In the genomic region with DNA sequence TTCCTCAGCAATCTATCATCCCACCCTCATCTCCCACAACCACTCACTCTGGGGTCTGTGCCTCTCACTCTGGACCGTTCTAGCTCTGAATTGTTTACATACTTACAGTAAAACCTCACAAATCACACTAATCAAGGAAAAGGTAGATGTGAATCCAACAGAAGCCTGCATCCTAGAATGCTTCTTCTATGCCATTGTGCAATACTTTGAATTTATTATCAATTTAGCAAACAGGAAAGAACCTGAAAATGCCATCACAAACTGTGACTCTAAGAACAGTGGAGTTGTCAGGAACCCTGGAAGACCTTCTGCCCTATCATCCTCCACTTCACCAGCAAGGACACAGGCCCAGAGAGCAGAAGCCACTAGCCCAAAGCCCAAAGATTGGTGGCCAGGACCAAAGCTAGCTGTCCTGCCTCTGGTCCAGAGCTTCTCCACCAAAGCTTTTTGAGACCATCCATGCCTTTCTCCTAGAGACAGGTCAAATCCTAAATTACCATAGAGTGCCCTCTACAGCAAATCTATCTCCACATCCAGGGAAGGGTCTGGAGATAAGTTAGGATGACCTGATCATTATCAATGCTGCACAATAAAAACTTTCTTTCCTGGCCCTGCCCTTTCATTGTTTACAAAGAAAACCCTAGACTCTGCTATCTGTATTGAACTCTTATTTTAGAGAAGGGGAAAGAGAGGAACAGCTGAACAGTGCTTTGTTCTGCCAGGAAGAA, we compare ENCODE assay signal across 12 cellular contexts. TPM values are rescaled to one million over a fixed set of nuclear protein-coding genes. Genes with fewer than 3 reads are reported as not detected.
DNase-seq lines count a peak whose midpoint lies in the region; ATAC-seq and TF ChIP-seq lines count a peak whose summit lies in the region.
"Had no signal": no experiment of that assay in that cellular context is flagged by ENCODE, and none has a peak within 500 bp of the region (broad histone marks: within the 10 kb centered on the region; RNA-seq: fewer than 3 reads in every experiment).

No MANE protein-coding gene starts in this region.

- H3K27ac Mint-ChIP-seq in MCF 10A (ENCODE audit: low read depth, unreplicated experiment) = no peak overlapping the region
- no peak overlapping the region for H3K27ac Mint-ChIP-seq in natural killer cell treated with Interleukin-12 subunit alpha and Interleukin-12 subunit beta and Interleukin-15 and Interleukin-18, amount 100 ng/mL, for 72 hours
- H3K27ac Mint-ChIP-seq: activated CD4-positive, alpha-beta T cell treated with anti-CD3 and anti-CD28 coated beads for 36 hours had no signal

- no peak for TF ChIP-seq EP300 in esophagus muscularis mucosa (IDR thresholded peaks at IDR 0.05)

- TF ChIP-seq CTCF in breast epithelium (IDR thresholded peaks at IDR 0.05) (no peak), MCF 10A (IDR thresholded peaks at IDR 0.05; ENCODE audit: unreplicated experiment) (no peak), esophagus muscularis mucosa (IDR thresholded peaks at IDR 0.05) (no peak), upper lobe of right lung (IDR thresholded peaks at IDR 0.05) (no peak)

- no peak for ATAC-seq in natural killer cell treated with Interleukin-12 subunit alpha and Interleukin-12 subunit beta and Interleukin-15 and Interleukin-18, amount 100 ng/mL, for 72 hours
- ATAC-seq in upper lobe of right lung (no peak), HG03025 (IDR thresholded peaks at IDR 0.05; ENCODE audit: low FRiP score, unreplicated experiment) (no peak)
- ATAC-seq: activated CD4-positive, alpha-beta T cell treated with anti-CD3 and anti-CD28 coated beads for 36 hours had no signal

- 31% methylated on average over 1 of the region's 1 CpG for WGBS in esophagus muscularis mucosa

- no peaks in the 10 kb centered on the region for H3K4me1 Mint-ChIP-seq in MCF 10A (ENCODE audit: insufficient read depth, unreplicated experiment)
- peaks cover 10 to 16% of the 10 kb centered on the region in 2 donors for H3K4me1 Mint-ChIP-seq in natural killer cell treated with Interleukin-12 subunit alpha and Interleukin-12 subunit beta and Interleukin-15 and Interleukin-18, amount 100 ng/mL, for 72 hours (ENCODE audit: low read depth in 2 of 2)

- no peaks in the 10 kb centered on the region for H3K36me3 ChIP-seq in breast epithelium
- no peaks in the 10 kb centered on the region for H3K36me3 ChIP-seq in esophagus muscularis mucosa
- H3K36me3 ChIP-seq in upper lobe of right lung = no peaks in the 10 kb centered on the region
- no peaks in the 10 kb centered on the region for H3K36me3 ChIP-seq in H7 (replicated peaks; ENCODE audit: control insufficient read depth, insufficient read depth, low read length)

- BruUV-seq in MCF 10A (replicated peaks; lab: Mats Ljungman, UMichigan) = no TSS peak

- H3K9me3 ChIP-seq in breast epithelium = no peaks in the 10 kb centered on the region
- H3K9me3 ChIP-seq in esophagus muscularis mucosa = no peaks in the 10 kb centered on the region
- H3K9me3 ChIP-seq in upper lobe of right lung = no peaks in the 10 kb centered on the region

- H3K27me3 Mint-ChIP-seq in MCF 10A (ENCODE audit: insufficient read depth, unreplicated experiment) = peaks cover 35% of the 10 kb centered on the region
- peaks cover 3 to 16% of the 10 kb centered on the region in 2 donors for H3K27me3 Mint-ChIP-seq in natural killer cell treated with Interleukin-12 subunit alpha and Interleukin-12 subunit beta and Interleukin-15 and Interleukin-18, amount 100 ng/mL, for 72 hours

- TF ChIP-seq POLR2A in breast epithelium (IDR thresholded peaks at IDR 0.05) = no peak
- no peak for TF ChIP-seq POLR2A in esophagus muscularis mucosa (IDR thresholded peaks at IDR 0.05; ENCODE audit: low read depth)

- H3K9me3 Mint-ChIP-seq in MCF 10A (ENCODE audit: unreplicated experiment) = no peaks in the 10 kb centered on the region
- no peaks in the 10 kb centered on the region for H3K9me3 Mint-ChIP-seq in natural killer cell treated with Interleukin-12 subunit alpha and Interleukin-12 subunit beta and Interleukin-15 and Interleukin-18, amount 100 ng/mL, for 72 hours

- no peaks in the 10 kb centered on the region for H3K36me3 Mint-ChIP-seq in MCF 10A (ENCODE audit: insufficient read depth, unreplicated experiment)
- H3K36me3 Mint-ChIP-seq in natural killer cell treated with Interleukin-12 subunit alpha and Interleukin-12 subunit beta and Interleukin-15 and Interleukin-18, amount 100 ng/mL, for 72 hours = no peaks in the 10 kb centered on the region

- H3K4me3 ChIP-seq in breast epithelium (peak overlapping the region; percentile 63 to 92 (median 82)), esophagus muscularis mucosa (peak overlapping the region; percentile 84 to 97 (median 93)), upper lobe of right lung (peak overlapping the region; percentile 86), H7 (ENCODE audit: insufficient read depth, low read depth, low read length) (no peak overlapping the region)

- H3K4me1 ChIP-seq in breast epithelium (peaks cover 0 to 9% of the 10 kb centered on the region in 2 donors), esophagus muscularis mucosa (peaks cover 31 to 49% (median 35%) of the 10 kb centered on the region in 4 donors), upper lobe of right lung (peaks cover 3% of the 10 kb centered on the region)

- H3K27ac ChIP-seq in breast epithelium (peak overlapping the region; percentile 83 to 90), esophagus muscularis mucosa (replicated peaks in 1 of 4) (peak overlapping the region; percentile 91 to 97 (median 96)), upper lobe of right lung (no peak overlapping the region)

- H3K27me3 ChIP-seq in breast epithelium (no peaks in the 10 kb centered on the region), esophagus muscularis mucosa (no peaks in the 10 kb centered on the region), upper lobe of right lung (no peaks in the 10 kb centered on the region), H7 (ENCODE audit: control insufficient read depth, insufficient read depth, low read length) (peaks cover 4% of the 10 kb centered on the region)

- H3K4me3 Mint-ChIP-seq in MCF 10A (ENCODE audit: unreplicated experiment) = no peak overlapping the region
- H3K4me3 Mint-ChIP-seq in natural killer cell treated with Interleukin-12 subunit alpha and Interleukin-12 subunit beta and Interleukin-15 and Interleukin-18, amount 100 ng/mL, for 72 hours = peak overlapping the region; percentile 6

- DNase-seq in breast epithelium (ENCODE audit: low spot score in 2 of 2) = no peak
- DNase-seq in MCF 10A (ENCODE audit: unreplicated experiment) = no peak
- DNase-seq in esophagus muscularis mucosa (ENCODE audit: extremely low spot score) = no peak
- DNase-seq in natural killer cell treated with Interleukin-12 subunit alpha and Interleukin-12 subunit beta and Interleukin-15 and Interleukin-18, amount 100 ng/mL, for 72 hours (ENCODE audit: low spot score) = no peak
- no peak for DNase-seq in upper lobe of right lung
- no peak for DNase-seq in H7
- DNase-seq in DMS79 treated with DMSO at 0.1 percent for 48 hours (lab: John Stamatoyannopoulos, UW) = no peak
- DNase-seq: ACHN; activated CD4-positive, alpha-beta T cell treated with anti-CD3 and anti-CD28 coated beads for 36 hours; activated gamma-delta T cell; NCI-H1694 had no signal

- CTCF ChIA-PET in MCF 10A (lab: Yijun Ruan, JAX) = interaction anchor here (0.8 to 2.9 kb wide), 4 partner anchors 46 to 184 kb away, joined by 3 to 12 read pairs (median 4); no protein-coding TSS in a partner anchor

- intact Hi-C loops in breast epithelium (cut with DNase I; ENCODE audit: low total_unique reads) (no loop called here), MCF 10A (cut with micrococcal nuclease) (no loop called here), esophagus muscularis mucosa (cut with DNase I) (loop anchor here (5.0 kb wide), 1 partner anchor 126 kb away; no protein-coding TSS in a partner anchor), upper lobe of right lung (cut with DNase I) (no loop called here)

- POLR2A ChIA-PET in MCF 10A (lab: Yijun Ruan, JAX) = no interaction called here

RNA-seq across cellular contexts. Expression of a gene that starts 2.4 kb away (rescaled TPM):
- total RNA-seq in breast epithelium (100 to 1,000 TPM; 156 to 455 (median 200) TPM), MCF 10A (2022) (0.61 and 1.0 TPM in 2 replicates), esophagus muscularis mucosa (1,000 to 10,000 TPM; 1,569 to 2,231 (median 1,854) TPM), upper lobe of right lung (50.7 TPM)
- 1 to 10 TPM; 1.4 to 1.6 TPM for total RNA-seq in natural killer cell treated with Interleukin-12 subunit alpha and Interleukin-12 subunit beta and Interleukin-15 and Interleukin-18, amount 100 ng/mL, for 72 hours
- 10.2 and 12.7 TPM in 2 replicates for total RNA-seq in H7 (2014; rRNA removed; shearing (Covaris generic))
